In the genomic region with DNA sequence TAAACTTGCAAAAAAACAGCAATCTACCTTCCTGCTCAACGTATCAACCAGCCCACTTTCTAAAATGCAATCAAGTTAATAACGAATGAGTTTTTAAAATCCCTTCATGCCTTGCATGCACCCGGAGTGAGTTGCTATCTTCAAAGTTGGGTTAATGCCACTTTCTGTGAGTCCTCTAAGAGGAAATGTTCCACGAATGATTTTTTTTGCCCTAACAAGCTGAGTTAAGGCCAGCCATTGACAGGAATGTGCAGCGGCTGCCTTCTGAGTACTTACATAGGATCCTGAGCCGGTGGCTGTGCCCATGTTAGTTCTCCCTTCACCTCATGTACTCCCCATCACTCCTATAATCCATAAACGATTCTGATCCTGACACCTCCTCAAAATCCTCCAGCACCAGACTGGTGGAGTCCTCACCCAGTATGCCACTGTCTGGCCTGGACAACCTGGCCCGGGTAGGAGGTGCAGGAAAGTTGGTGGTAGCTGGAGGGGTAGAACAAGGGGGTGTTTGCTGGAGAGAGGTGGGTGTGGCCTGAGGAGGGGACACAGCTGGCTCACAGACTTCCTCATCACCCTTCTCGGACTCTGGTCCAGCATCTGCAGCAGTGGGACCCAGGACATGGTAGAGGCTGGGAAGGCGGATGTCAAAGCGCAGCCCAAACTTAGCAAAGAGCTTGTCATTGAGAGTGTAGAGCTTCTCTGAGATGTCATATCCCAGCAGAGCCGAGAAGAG, we compare ENCODE assay signal across 1 cellular context.
TF ChIP-seq lines count a peak whose summit lies in the region.

No MANE protein-coding gene starts in this region.

TF ChIP-seq in HepG2, 621 proteins besides CTCF, POLR2A, EP300 and RAD21:
- TF ChIP-seq HMGXB3 (CRISPR knock-in tag; IDR thresholded peaks at IDR 0.05; ENCODE audit: borderline replicate concordance) (no peak), SMAD3 (CRISPR knock-in tag; IDR thresholded peaks at IDR 0.05) (no peak), NR2F1 (CRISPR knock-in tag; IDR thresholded peaks at IDR 0.05) (no peak), HOXA7 (CRISPR knock-in tag; IDR thresholded peaks at IDR 0.05) (no peak), FOXA1 (IDR thresholded peaks at IDR 0.05) (no peak), FOXA1 (CRISPR knock-in tag; IDR thresholded peaks at IDR 0.05) (no peak), YEATS4 (CRISPR knock-in tag; IDR thresholded peaks at IDR 0.05; ENCODE audit: borderline replicate concordance) (no peak), ZNF274 (CRISPR knock-in tag; IDR thresholded peaks at IDR 0.05) (no peak), ZBTB7A (CRISPR knock-in tag; IDR thresholded peaks at IDR 0.05) (no peak), FOXM1 (CRISPR knock-in tag; IDR thresholded peaks at IDR 0.05) (no peak), ZNF337 (CRISPR knock-in tag; IDR thresholded peaks at IDR 0.05; ENCODE audit: borderline replicate concordance, low read depth) (no peak), ZNF256 (CRISPR knock-in tag; conservative IDR thresholded peaks at IDR 0.05) (no peak), ZNF780A (CRISPR knock-in tag; IDR thresholded peaks at IDR 0.05) (no peak), ZNF205 (CRISPR knock-in tag; IDR thresholded peaks at IDR 0.05) (no peak), SAFB2 (CRISPR knock-in tag; IDR thresholded peaks at IDR 0.05; ENCODE audit: borderline replicate concordance, low read depth) (no peak), HES4 (CRISPR knock-in tag; IDR thresholded peaks at IDR 0.05; ENCODE audit: borderline replicate concordance) (no peak), ZNF776 (CRISPR knock-in tag; IDR thresholded peaks at IDR 0.05) (no peak), SAP130 (CRISPR knock-in tag; IDR thresholded peaks at IDR 0.05; ENCODE audit: low read depth) (no peak), ZNF468 (CRISPR knock-in tag; IDR thresholded peaks at IDR 0.05) (no peak), MED13 (CRISPR knock-in tag; IDR thresholded peaks at IDR 0.05) (no peak)
- TF ChIP-seq, protein P1, sequence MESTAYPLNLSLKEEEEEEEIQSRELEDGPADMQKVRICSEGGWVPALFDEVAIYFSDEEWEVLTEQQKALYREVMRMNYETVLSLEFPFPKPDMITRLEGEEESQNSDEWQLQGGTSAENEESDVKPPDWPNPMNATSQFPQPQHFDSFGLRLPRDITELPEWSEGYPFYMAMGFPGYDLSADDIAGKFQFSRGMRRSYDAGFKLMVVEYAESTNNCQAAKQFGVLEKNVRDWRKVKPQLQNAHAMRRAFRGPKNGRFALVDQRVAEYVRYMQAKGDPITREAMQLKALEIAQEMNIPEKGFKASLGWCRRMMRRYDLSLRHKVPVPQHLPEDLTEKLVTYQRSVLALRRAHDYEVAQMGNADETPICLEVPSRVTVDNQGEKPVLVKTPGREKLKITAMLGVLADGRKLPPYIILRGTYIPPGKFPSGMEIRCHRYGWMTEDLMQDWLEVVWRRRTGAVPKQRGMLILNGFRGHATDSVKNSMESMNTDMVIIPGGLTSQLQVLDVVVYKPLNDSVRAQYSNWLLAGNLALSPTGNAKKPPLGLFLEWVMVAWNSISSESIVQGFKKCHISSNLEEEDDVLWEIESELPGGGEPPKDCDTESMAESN (CRISPR knock-in tag; conservative IDR thresholded peaks at IDR 0.05), result no peak
TF ChIP-seq in HepG2: peak in this region for 0.
